1 cellular context compared by ENCODE assay signal in genomic region chr7:155702616-155703015, GRCh38.
TF ChIP-seq lines count a peak whose summit lies in the region.

No MANE protein-coding gene starts in this region.

TF ChIP-seq in HCT116, 20 proteins besides CTCF, POLR2A, EP300 and RAD21 (continued from another document):
- no peak for TF ChIP-seq ZBTB33 (IDR thresholded peaks at IDR 0.05; ENCODE audit: extremely low read depth, insufficient replicate concordance, low read length)
- no peak for TF ChIP-seq SRF (IDR thresholded peaks at IDR 0.05; ENCODE audit: low read depth)
- TF ChIP-seq YY1 (IDR thresholded peaks at IDR 0.05; ENCODE audit: extremely low read depth, insufficient replicate concordance, low read depth, low read length): no peak
- no peak for TF ChIP-seq ELF1 (IDR thresholded peaks at IDR 0.05; ENCODE audit: borderline replicate concordance, low read depth)
- TF ChIP-seq SP1 (IDR thresholded peaks at IDR 0.05; ENCODE audit: low read depth): no peak
- no peak for TF ChIP-seq ATF3 (IDR thresholded peaks at IDR 0.05)
- TF ChIP-seq EZH2 (IDR thresholded peaks at IDR 0.05): no peak
